Comparison of ENCODE assay signal across 8 cellular contexts in genomic region chrX:136147320-136147901, GRCh38. TPM values are rescaled to one million over a fixed set of nuclear protein-coding genes. Genes with fewer than 3 reads are reported as not detected.
A peak's percentile ranks its signal among the peaks of the same experiment; 100 is the strongest.
DNase-seq lines count a peak whose midpoint lies in the region; ATAC-seq and TF ChIP-seq lines count a peak whose summit lies in the region.

FHL1 (plus strand) TSS chrX:136147533.

- peak; percentile 73 for DNase-seq in G401 (ENCODE audit: low spot score)
- peak; percentile 50 for DNase-seq in M059J (ENCODE audit: low read depth)
- DNase-seq in activated CD4-positive, alpha-beta T cell treated with anti-CD3 and anti-CD28 coated beads, Interleukin-2, amount 50 U/mL, for 1 hour: peak; percentile 49
- peak; percentile 37 for DNase-seq in effector CD4-positive, alpha-beta T cell
- DNase-seq in lung (ENCODE audit: low spot score): no peak
- peak; percentile 24 to 47 for DNase-seq in stimulated activated CD4-positive, alpha-beta T cell treated with anti-CD3 and anti-CD28 coated beads, Interleukin-4, amount 100 ng/mL, for 48 hours (ENCODE audit: low read depth in 2 of 2)
- DNase-seq in SIG-M5 treated with dmso at 0.1 percent for 504 hours (lab: John Stamatoyannopoulos, UW; ENCODE audit: unreplicated experiment): no peak

- TF ChIP-seq CTCF in lung (IDR thresholded peaks at IDR 0.05; ENCODE audit: control extremely low read depth, extremely low read depth): no peak

- H3K4me1 ChIP-seq in lung (ENCODE audit: control insufficient read depth in 2 of 2, insufficient read depth in 2 of 2, low read length in 2 of 2): peaks cover 0 to 2% of the 10 kb centered on the region in 2 donors

- peak; percentile 82 for ATAC-seq in lung (ENCODE audit: insufficient read depth, low FRiP score)
- no peak for ATAC-seq in HG02938 (IDR thresholded peaks at IDR 0.05; ENCODE audit: unreplicated experiment)

- H3K36me3 ChIP-seq in lung (ENCODE audit: control insufficient read depth in 2 of 2, insufficient read depth in 2 of 2, low read length in 2 of 2): no peaks in the 10 kb centered on the region

- peaks cover 0 to 6% of the 10 kb centered on the region in 2 donors for H3K9me3 ChIP-seq in lung (ENCODE audit: control insufficient read depth in 2 of 2, insufficient read depth in 1 of 2, low read length in 1 of 2)

- in situ Hi-C loops in G401 (cut with HindIII; ENCODE audit: low sequenced_read_pairs): no loop called here

- peak within 1 kb of the TSS; percentile 60 for H3K4me3 ChIP-seq in lung

- H3K27ac ChIP-seq in lung (ENCODE audit: low read depth in 1 of 2, low read length in 1 of 2): peak within 1 kb of the TSS; percentile 87 to 98

- no peaks in the 10 kb centered on the region for H3K27me3 ChIP-seq in lung (ENCODE audit: control insufficient read depth, insufficient read depth)

- 0 to 44% methylated on average over 2 to 83 of the region's 83 CpGs for WGBS in lung, 2 donors

RNA-seq across cellular contexts. Expression of gene FHL1, which starts in this region (rescaled TPM):
- 4.5 and 5.1 TPM in 2 replicates for total RNA-seq in G401 (2014; rRNA removed; shearing (Covaris generic))
- total RNA-seq in M059J (2014; rRNA removed; shearing (Covaris generic)): 828 and 1,058 TPM in 2 replicates
- 100 to 1,000 TPM; 210 to 313 TPM for total RNA-seq in lung
- 10 to 100 TPM; 49.6 to 90.5 TPM for polyA plus RNA-seq in lung

Comparison
In these comparisons a context has a peak if more than half of its experiments do, and no peak if none do; other contexts are left out.
1. RNA of gene FHL1 (total RNA-seq): 828 to 1,058 TPM in M059J and 210 to 313 TPM in lung; 4.5 to 5.1 TPM in G401; every median in the first group is over 10 times any median in the second.
2. DNase-seq: peak in G401 (single experiment), M059J (single experiment), activated CD4-positive, alpha-beta T cell treated with anti-CD3 and anti-CD28 coated beads, Interleukin-2, amount 50 U/mL, for 1 hour (single experiment), effector CD4-positive, alpha-beta T cell (single experiment) and stimulated activated CD4-positive, alpha-beta T cell treated with anti-CD3 and anti-CD28 coated beads, Interleukin-4, amount 100 ng/mL, for 48 hours (2 of 2); none in lung (single experiment) and SIG-M5 treated with dmso at 0.1 percent for 504 hours (single experiment).